2 cellular contexts compared by ENCODE assay signal in genomic region chr10:66222462-66223046, GRCh38.
TF ChIP-seq lines count a peak whose summit lies in the region.

No MANE protein-coding gene starts in this region.

TF ChIP-seq in SK-N-SH, 30 proteins besides CTCF, POLR2A, EP300 and RAD21 (continued from another document):
- TF ChIP-seq, protein P1, sequence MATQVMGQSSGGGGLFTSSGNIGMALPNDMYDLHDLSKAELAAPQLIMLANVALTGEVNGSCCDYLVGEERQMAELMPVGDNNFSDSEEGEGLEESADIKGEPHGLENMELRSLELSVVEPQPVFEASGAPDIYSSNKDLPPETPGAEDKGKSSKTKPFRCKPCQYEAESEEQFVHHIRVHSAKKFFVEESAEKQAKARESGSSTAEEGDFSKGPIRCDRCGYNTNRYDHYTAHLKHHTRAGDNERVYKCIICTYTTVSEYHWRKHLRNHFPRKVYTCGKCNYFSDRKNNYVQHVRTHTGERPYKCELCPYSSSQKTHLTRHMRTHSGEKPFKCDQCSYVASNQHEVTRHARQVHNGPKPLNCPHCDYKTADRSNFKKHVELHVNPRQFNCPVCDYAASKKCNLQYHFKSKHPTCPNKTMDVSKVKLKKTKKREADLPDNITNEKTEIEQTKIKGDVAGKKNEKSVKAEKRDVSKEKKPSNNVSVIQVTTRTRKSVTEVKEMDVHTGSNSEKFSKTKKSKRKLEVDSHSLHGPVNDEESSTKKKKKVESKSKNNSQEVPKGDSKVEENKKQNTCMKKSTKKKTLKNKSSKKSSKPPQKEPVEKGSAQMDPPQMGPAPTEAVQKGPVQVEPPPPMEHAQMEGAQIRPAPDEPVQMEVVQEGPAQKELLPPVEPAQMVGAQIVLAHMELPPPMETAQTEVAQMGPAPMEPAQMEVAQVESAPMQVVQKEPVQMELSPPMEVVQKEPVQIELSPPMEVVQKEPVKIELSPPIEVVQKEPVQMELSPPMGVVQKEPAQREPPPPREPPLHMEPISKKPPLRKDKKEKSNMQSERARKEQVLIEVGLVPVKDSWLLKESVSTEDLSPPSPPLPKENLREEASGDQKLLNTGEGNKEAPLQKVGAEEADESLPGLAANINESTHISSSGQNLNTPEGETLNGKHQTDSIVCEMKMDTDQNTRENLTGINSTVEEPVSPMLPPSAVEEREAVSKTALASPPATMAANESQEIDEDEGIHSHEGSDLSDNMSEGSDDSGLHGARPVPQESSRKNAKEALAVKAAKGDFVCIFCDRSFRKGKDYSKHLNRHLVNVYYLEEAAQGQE (IDR thresholded peaks at IDR 0.05; ENCODE audit: low read depth, low read length) = no peak
- TF ChIP-seq GABPA (IDR thresholded peaks at IDR 0.05; ENCODE audit: low read depth) = no peak
- TF ChIP-seq, protein P2, sequence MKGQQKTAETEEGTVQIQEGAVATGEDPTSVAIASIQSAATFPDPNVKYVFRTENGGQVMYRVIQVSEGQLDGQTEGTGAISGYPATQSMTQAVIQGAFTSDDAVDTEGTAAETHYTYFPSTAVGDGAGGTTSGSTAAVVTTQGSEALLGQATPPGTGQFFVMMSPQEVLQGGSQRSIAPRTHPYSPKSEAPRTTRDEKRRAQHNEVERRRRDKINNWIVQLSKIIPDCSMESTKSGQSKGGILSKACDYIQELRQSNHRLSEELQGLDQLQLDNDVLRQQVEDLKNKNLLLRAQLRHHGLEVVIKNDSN (IDR thresholded peaks at IDR 0.05; ENCODE audit: borderline replicate concordance, low read depth) = no peak
- TF ChIP-seq USF2 (IDR thresholded peaks at IDR 0.05; ENCODE audit: borderline replicate concordance, low read depth, low read length) = no peak
- TF ChIP-seq JUND (IDR thresholded peaks at IDR 0.05) = no peak
- TF ChIP-seq TEAD4 (IDR thresholded peaks at IDR 0.05; ENCODE audit: borderline replicate concordance, insufficient read depth) = no peak
- no peak for TF ChIP-seq GATA2 (CRISPR knock-in tag; IDR thresholded peaks at IDR 0.05)
- no peak for TF ChIP-seq IRF3 (IDR thresholded peaks at IDR 0.05; ENCODE audit: low read depth, low read length)
- TF ChIP-seq NRF1 (IDR thresholded peaks at IDR 0.05; ENCODE audit: low read depth, low read length) = no peak
- TF ChIP-seq RCOR1 (IDR thresholded peaks at IDR 0.05; ENCODE audit: low read length) = no peak
- TF ChIP-seq YY1 (IDR thresholded peaks at IDR 0.05; ENCODE audit: low read depth) = no peak
- TF ChIP-seq CHD2 (IDR thresholded peaks at IDR 0.05; ENCODE audit: low read length, partially characterized antibody) = no peak
- no peak for TF ChIP-seq POLR2AphosphoS5 (IDR thresholded peaks at IDR 0.05; ENCODE audit: low read depth, low read length)

TF ChIP-seq in SK-N-SH treated with all-trans-retinoic acid at 6 μM for 48 hours, 23 proteins besides CTCF, POLR2A, EP300 and RAD21 (continued from another document):
- TF ChIP-seq, protein P3, sequence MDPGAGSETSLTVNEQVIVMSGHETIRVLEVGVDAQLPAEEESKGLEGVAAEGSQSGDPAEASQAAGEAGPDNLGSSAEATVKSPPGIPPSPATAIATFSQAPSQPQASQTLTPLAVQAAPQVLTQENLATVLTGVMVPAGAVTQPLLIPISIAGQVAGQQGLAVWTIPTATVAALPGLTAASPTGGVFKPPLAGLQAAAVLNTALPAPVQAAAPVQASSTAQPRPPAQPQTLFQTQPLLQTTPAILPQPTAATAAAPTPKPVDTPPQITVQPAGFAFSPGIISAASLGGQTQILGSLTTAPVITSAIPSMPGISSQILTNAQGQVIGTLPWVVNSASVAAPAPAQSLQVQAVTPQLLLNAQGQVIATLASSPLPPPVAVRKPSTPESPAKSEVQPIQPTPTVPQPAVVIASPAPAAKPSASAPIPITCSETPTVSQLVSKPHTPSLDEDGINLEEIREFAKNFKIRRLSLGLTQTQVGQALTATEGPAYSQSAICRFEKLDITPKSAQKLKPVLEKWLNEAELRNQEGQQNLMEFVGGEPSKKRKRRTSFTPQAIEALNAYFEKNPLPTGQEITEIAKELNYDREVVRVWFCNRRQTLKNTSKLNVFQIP (CRISPR knock-in tag; IDR thresholded peaks at IDR 0.05; ENCODE audit: borderline replicate concordance, low read depth) = no peak
- TF ChIP-seq, protein P4, sequence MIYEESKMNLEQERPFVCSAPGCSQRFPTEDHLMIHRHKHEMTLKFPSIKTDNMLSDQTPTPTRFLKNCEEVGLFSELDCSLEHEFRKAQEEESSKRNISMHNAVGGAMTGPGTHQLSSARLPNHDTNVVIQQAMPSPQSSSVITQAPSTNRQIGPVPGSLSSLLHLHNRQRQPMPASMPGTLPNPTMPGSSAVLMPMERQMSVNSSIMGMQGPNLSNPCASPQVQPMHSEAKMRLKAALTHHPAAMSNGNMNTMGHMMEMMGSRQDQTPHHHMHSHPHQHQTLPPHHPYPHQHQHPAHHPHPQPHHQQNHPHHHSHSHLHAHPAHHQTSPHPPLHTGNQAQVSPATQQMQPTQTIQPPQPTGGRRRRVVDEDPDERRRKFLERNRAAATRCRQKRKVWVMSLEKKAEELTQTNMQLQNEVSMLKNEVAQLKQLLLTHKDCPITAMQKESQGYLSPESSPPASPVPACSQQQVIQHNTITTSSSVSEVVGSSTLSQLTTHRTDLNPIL (CRISPR knock-in tag; IDR thresholded peaks at IDR 0.05; ENCODE audit: low read depth) = no peak
- TF ChIP-seq BACH2 (CRISPR knock-in tag; IDR thresholded peaks at IDR 0.05; ENCODE audit: borderline replicate concordance) (no peak), OSR1 (CRISPR knock-in tag; IDR thresholded peaks at IDR 0.05) (no peak), ZC3H10 (CRISPR knock-in tag; IDR thresholded peaks at IDR 0.05) (no peak), SNAI2 (CRISPR knock-in tag; IDR thresholded peaks at IDR 0.05) (no peak), ZNF565 (CRISPR knock-in tag; conservative IDR thresholded peaks at IDR 0.05; ENCODE audit: low read depth) (no peak), ISL1 (CRISPR knock-in tag; IDR thresholded peaks at IDR 0.05) (no peak), ZNF70 (CRISPR knock-in tag; IDR thresholded peaks at IDR 0.05) (no peak), ZNF8 (CRISPR knock-in tag; IDR thresholded peaks at IDR 0.05) (no peak), ESRRG (CRISPR knock-in tag; IDR thresholded peaks at IDR 0.05) (no peak), RARB (CRISPR knock-in tag; IDR thresholded peaks at IDR 0.05) (no peak), CSDC2 (CRISPR knock-in tag; IDR thresholded peaks at IDR 0.05) (no peak)
- TF ChIP-seq, protein P5, sequence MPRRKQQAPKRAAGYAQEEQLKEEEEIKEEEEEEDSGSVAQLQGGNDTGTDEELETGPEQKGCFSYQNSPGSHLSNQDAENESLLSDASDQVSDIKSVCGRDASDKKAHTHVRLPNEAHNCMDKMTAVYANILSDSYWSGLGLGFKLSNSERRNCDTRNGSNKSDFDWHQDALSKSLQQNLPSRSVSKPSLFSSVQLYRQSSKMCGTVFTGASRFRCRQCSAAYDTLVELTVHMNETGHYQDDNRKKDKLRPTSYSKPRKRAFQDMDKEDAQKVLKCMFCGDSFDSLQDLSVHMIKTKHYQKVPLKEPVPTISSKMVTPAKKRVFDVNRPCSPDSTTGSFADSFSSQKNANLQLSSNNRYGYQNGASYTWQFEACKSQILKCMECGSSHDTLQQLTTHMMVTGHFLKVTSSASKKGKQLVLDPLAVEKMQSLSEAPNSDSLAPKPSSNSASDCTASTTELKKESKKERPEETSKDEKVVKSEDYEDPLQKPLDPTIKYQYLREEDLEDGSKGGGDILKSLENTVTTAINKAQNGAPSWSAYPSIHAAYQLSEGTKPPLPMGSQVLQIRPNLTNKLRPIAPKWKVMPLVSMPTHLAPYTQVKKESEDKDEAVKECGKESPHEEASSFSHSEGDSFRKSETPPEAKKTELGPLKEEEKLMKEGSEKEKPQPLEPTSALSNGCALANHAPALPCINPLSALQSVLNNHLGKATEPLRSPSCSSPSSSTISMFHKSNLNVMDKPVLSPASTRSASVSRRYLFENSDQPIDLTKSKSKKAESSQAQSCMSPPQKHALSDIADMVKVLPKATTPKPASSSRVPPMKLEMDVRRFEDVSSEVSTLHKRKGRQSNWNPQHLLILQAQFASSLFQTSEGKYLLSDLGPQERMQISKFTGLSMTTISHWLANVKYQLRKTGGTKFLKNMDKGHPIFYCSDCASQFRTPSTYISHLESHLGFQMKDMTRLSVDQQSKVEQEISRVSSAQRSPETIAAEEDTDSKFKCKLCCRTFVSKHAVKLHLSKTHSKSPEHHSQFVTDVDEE (CRISPR knock-in tag; IDR thresholded peaks at IDR 0.05) = no peak
- TF ChIP-seq, protein P6, sequence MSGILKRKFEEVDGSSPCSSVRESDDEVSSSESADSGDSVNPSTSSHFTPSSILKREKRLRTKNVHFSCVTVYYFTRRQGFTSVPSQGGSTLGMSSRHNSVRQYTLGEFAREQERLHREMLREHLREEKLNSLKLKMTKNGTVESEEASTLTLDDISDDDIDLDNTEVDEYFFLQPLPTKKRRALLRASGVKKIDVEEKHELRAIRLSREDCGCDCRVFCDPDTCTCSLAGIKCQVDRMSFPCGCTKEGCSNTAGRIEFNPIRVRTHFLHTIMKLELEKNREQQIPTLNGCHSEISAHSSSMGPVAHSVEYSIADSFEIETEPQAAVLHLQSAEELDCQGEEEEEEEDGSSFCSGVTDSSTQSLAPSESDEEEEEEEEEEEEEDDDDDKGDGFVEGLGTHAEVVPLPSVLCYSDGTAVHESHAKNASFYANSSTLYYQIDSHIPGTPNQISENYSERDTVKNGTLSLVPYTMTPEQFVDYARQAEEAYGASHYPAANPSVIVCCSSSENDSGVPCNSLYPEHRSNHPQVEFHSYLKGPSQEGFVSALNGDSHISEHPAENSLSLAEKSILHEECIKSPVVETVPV (CRISPR knock-in tag; IDR thresholded peaks at IDR 0.05) = no peak
